Comparison of ENCODE assay signal across 8 cellular contexts in the genomic region with DNA sequence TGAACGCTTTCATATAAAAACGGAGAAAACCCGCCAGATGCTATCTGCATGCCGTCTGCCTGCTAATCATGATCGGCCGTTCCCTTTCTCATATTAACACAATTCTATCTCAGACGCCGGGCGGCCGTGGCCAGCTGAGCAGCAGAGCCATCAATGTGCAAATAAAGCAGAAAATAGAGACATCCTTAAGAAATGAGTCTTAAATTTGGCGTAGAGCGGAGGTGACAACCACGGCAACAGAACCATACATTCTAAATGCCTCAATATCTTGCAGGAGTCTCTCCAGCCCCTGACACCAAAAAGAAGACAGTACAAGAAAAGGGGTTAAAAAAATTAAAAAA. TPM values are rescaled to one million over a fixed set of nuclear protein-coding genes. Genes with fewer than 3 reads are reported as not detected.
DNase-seq lines count a peak whose midpoint lies in the region; ATAC-seq and TF ChIP-seq lines count a peak whose summit lies in the region.

No MANE protein-coding gene starts in this region.

- in situ Hi-C loops in ACHN (cut with HindIII; ENCODE audit: low pct_ligation_motif_present, low pct_unique_long_range_greater_than_20kb, low sequenced_read_pairs): no loop called here
- in situ Hi-C loops in HAP-1 (cut with MboI; ENCODE audit: low sequenced_read_pairs): loop anchor here (25.0 kb wide), 1 partner anchor 1166 kb away; no protein-coding TSS in a partner anchor

- peak overlapping the region; percentile 47 for H3K27ac ChIP-seq in smooth muscle cell (ENCODE audit: low read depth)

- peaks cover 45% of the 10 kb centered on the region for H4K20me1 ChIP-seq in smooth muscle cell (ENCODE audit: low read depth)

- H3K36me3 Mint-ChIP-seq in T-helper 17 cell (ENCODE audit: low read depth): peaks cover 10% of the 10 kb centered on the region

- H3K4me3 Mint-ChIP-seq in T-helper 17 cell: peak overlapping the region; percentile 94

- TF ChIP-seq CTCF in fibroblast of villous mesenchyme (IDR thresholded peaks at IDR 0.05; ENCODE audit: insufficient read depth, low read depth, low read length): no peak
- no peak for TF ChIP-seq CTCF in smooth muscle cell (IDR thresholded peaks at IDR 0.05; ENCODE audit: borderline replicate concordance, insufficient read depth, poor library complexity, severe bottlenecking)

- H3K4me1 ChIP-seq in HAP-1 (peaks cover 15% of the 10 kb centered on the region), smooth muscle cell (ENCODE audit: low read depth) (peaks cover 29% of the 10 kb centered on the region)

- peaks cover 25% of the 10 kb centered on the region for H3K4me1 Mint-ChIP-seq in T-helper 17 cell

- H3F3A ChIP-seq in smooth muscle cell (ENCODE audit: low read depth): no peaks in the 10 kb centered on the region

- H2AFZ ChIP-seq in smooth muscle cell (ENCODE audit: low read depth): peak overlapping the region; percentile 53

- DNase-seq in ACHN (peak; percentile 51), HAP-1 (ENCODE audit: low spot score in 2 of 2) (peak; percentile 55 to 59), T-helper 17 cell (no peak), fibroblast of villous mesenchyme (ENCODE audit: low read depth) (no peak), smooth muscle cell (lab: John Stamatoyannopoulos, UW; ENCODE audit: unreplicated experiment) (no peak), islet precursor cell (no peak), putamen (ENCODE audit: low spot score) (no peak)

- 1% methylated on average over 13 of the region's 13 CpGs for WGBS in smooth muscle cell (ENCODE audit: low lambda C conversion rate)

- H3K4me3 ChIP-seq in HAP-1 (peak overlapping the region; percentile 66), fibroblast of villous mesenchyme (ENCODE audit: low read depth, low read length) (peak overlapping the region; percentile 67), smooth muscle cell (peak overlapping the region; percentile 58)

- no peaks in the 10 kb centered on the region for H3K27me3 ChIP-seq in HAP-1 (ENCODE audit: low read depth)
- peaks cover 21% of the 10 kb centered on the region for H3K27me3 ChIP-seq in smooth muscle cell (ENCODE audit: low read depth)

- peak overlapping the region; percentile 86 for H3K9ac ChIP-seq in smooth muscle cell (ENCODE audit: low read depth)

- peaks cover 3% of the 10 kb centered on the region; the same call in 1 of the 2 replicates for H3K36me3 ChIP-seq in HAP-1 (replicated peaks)
- no peaks in the 10 kb centered on the region for H3K36me3 ChIP-seq in smooth muscle cell (ENCODE audit: low read depth)

- H3K27ac Mint-ChIP-seq in T-helper 17 cell: peak overlapping the region; percentile 56

- peaks cover 56% of the 10 kb centered on the region for H3K27me3 Mint-ChIP-seq in T-helper 17 cell

- peak overlapping the region; percentile 94 for H3K4me2 ChIP-seq in smooth muscle cell

- ATAC-seq in T-helper 17 cell (no peak), HG03354 (IDR thresholded peaks at IDR 0.05; ENCODE audit: poor library complexity, severe bottlenecking, unreplicated experiment) (no peak)

- H3K9me3 ChIP-seq in HAP-1: no peaks in the 10 kb centered on the region
- H3K9me3 ChIP-seq in T-helper 17 cell (ENCODE audit: control insufficient read depth, low read length, poor library complexity, severe bottlenecking): no peaks in the 10 kb centered on the region
- H3K9me3 ChIP-seq in smooth muscle cell (replicated peaks; ENCODE audit: low read depth): no peaks in the 10 kb centered on the region

- peaks cover 14% of the 10 kb centered on the region for H3K79me2 ChIP-seq in smooth muscle cell (ENCODE audit: low read depth)

RNA-seq across cellular contexts. Expression of gene IRX5, which starts 2.7 kb away (rescaled TPM):
- under 1 TPM in 1 of 2 donors, not detected in 1; 0.15 TPM for total RNA-seq in T-helper 17 cell
- total RNA-seq in fibroblast of villous mesenchyme: under 0.01 TPM in 1 of 2 replicates, not detected in the other
- total RNA-seq in smooth muscle cell: 2.3 and 2.7 TPM in 2 replicates
- 1.5 TPM in 1 of 2 replicates, not detected in the other for polyA plus RNA-seq in smooth muscle cell

Comparison
In these comparisons a context has a peak if more than half of its experiments do, and no peak if none do; other contexts are left out.
1. DNase-seq: peak in ACHN (single experiment) and HAP-1 (2 of 2); none in T-helper 17 cell (0 of 3), fibroblast of villous mesenchyme (single experiment), smooth muscle cell (single experiment), islet precursor cell (single experiment) and putamen (single experiment).
2. Peak in every context shown above with its lines, with median percentiles within 50 percentile points of each other: H3K4me3 ChIP-seq.